8 cellular contexts compared by ENCODE assay signal in genomic region chr5:139439013-139439903, GRCh38. TPM values are rescaled to one million over a fixed set of nuclear protein-coding genes. Genes with fewer than 3 reads are reported as not detected.
DNase-seq lines count a peak whose midpoint lies in the region; ATAC-seq and TF ChIP-seq lines count a peak whose summit lies in the region.

Gene DNAJC18, minus strand, starts transcription at chr5:139439525. Its CDS starts 80 bp downstream, at chr5:139439445.

- TF ChIP-seq CTCF in GM12875 (IDR thresholded peaks at IDR 0.05; ENCODE audit: borderline replicate concordance, insufficient read depth, low read depth, low read length), result no peak
- no peak for TF ChIP-seq CTCF in cardiac muscle cell (IDR thresholded peaks at IDR 0.05; ENCODE audit: low read depth, low read length)
- peak; percentile 6 for TF ChIP-seq CTCF in parathyroid adenoma (IDR thresholded peaks at IDR 0.05)
- TF ChIP-seq CTCF in transverse colon (IDR thresholded peaks at IDR 0.05), result no peak

- H3K4me3 ChIP-seq in GM12875 (ENCODE audit: low read depth, low read length) (peak within 1 kb of the TSS; percentile 92), cardiac muscle cell (peak within 1 kb of the TSS; percentile 76), parathyroid adenoma (ENCODE audit: low read depth, low read length) (peak within 1 kb of the TSS; percentile 100), transverse colon (peak within 1 kb of the TSS; percentile 71 to 76 (median 74))

- H3K27me3 ChIP-seq in cardiac muscle cell (no peaks in the 10 kb centered on the region), parathyroid adenoma (ENCODE audit: control insufficient read depth, insufficient read depth, low read length) (no peaks in the 10 kb centered on the region), transverse colon (no peaks in the 10 kb centered on the region)

- H2AFZ ChIP-seq in parathyroid adenoma, result peak within 1 kb of the TSS; percentile 99

- H3K4me1 Mint-ChIP-seq in activated naive CD8-positive, alpha-beta T cell treated with anti-CD3 and anti-CD28 coated beads, Interleukin-2, amount 50 U/mL, for 24 hours, result peaks cover 58% of the 10 kb centered on the region

- no peaks in the 10 kb centered on the region for H3K9me3 Mint-ChIP-seq in activated naive CD8-positive, alpha-beta T cell treated with anti-CD3 and anti-CD28 coated beads, Interleukin-2, amount 50 U/mL, for 24 hours

- DNase-seq in NCI-H1436 treated with DMSO at 0.1 percent for 48 hours (lab: John Stamatoyannopoulos, UW) (peak; percentile 80), SW480 (ENCODE audit: low spot score) (peak; percentile 92), cardiac muscle cell (ENCODE audit: low read depth in 1 of 2, low spot score in 1 of 2) (peak; percentile 93 to 96), transverse colon (peak; percentile 95)
- DNase-seq in activated naive CD8-positive, alpha-beta T cell treated with anti-CD3 and anti-CD28 coated beads, Interleukin-2, amount 50 U/mL, for 24 hours, result peak; percentile 93

- no peak within 1 kb of the TSS for H3K9ac ChIP-seq in parathyroid adenoma

- H3K27ac Mint-ChIP-seq in activated naive CD8-positive, alpha-beta T cell treated with anti-CD3 and anti-CD28 coated beads, Interleukin-2, amount 50 U/mL, for 24 hours, result peak within 1 kb of the TSS; percentile 98

- WGBS in transverse colon (ENCODE audit: low coverage in 1 of 2), 2 donors, result 4% methylated on average over 48 of the region's 49 CpGs; no CpG with 5 or more reads in 1 of the 2 donors

- H3K36me3 ChIP-seq in cardiac muscle cell (peaks cover 15% of the 10 kb centered on the region), parathyroid adenoma (ENCODE audit: control insufficient read depth, insufficient read depth, low read length) (no peaks in the 10 kb centered on the region), transverse colon (no peaks in the 10 kb centered on the region)

- intact Hi-C loops in transverse colon (cut with DNase I; ENCODE audit: low total_unique reads), result no loop called here

- in situ Hi-C loops in transverse colon (cut with MboI; ENCODE audit: low pct_ligation_motif_present in 1 of 4, low pct_unique_long_range_greater_than_20kb in 1 of 4, low sequenced_read_pairs in 3 of 4), result loop anchor here in 1 of 4 donors (25.0 kb wide), 1 partner anchor 323 kb away; no protein-coding TSS in a partner anchor

- TF ChIP-seq POLR2A in transverse colon (IDR thresholded peaks at IDR 0.05), result peak; percentile 42

- H3K9me3 ChIP-seq in cardiac muscle cell (ENCODE audit: low read depth), result no peaks in the 10 kb centered on the region
- H3K9me3 ChIP-seq in parathyroid adenoma (ENCODE audit: control insufficient read depth, low read length), result no peaks in the 10 kb centered on the region
- no peaks in the 10 kb centered on the region for H3K9me3 ChIP-seq in transverse colon

- H3K4me2 ChIP-seq in parathyroid adenoma (ENCODE audit: low read length), result peak within 1 kb of the TSS; percentile 100

- peak; percentile 85 for ATAC-seq in HG02763 (IDR thresholded peaks at IDR 0.05; ENCODE audit: unreplicated experiment)
- ATAC-seq in activated naive CD8-positive, alpha-beta T cell treated with anti-CD3 and anti-CD28 coated beads, Interleukin-2, amount 50 U/mL, for 24 hours, result peak; percentile 94

- H3K4me3 Mint-ChIP-seq in activated naive CD8-positive, alpha-beta T cell treated with anti-CD3 and anti-CD28 coated beads, Interleukin-2, amount 50 U/mL, for 24 hours, result peak within 1 kb of the TSS; percentile 92

- peaks cover 13% of the 10 kb centered on the region for H3K36me3 Mint-ChIP-seq in activated naive CD8-positive, alpha-beta T cell treated with anti-CD3 and anti-CD28 coated beads, Interleukin-2, amount 50 U/mL, for 24 hours (ENCODE audit: low read depth)

- H3K27ac ChIP-seq in cardiac muscle cell (peak within 1 kb of the TSS; percentile 95), parathyroid adenoma (peak within 1 kb of the TSS; percentile 83), transverse colon (peak within 1 kb of the TSS; percentile 88 to 96 (median 91))

- no peaks in the 10 kb centered on the region for H3K79me2 ChIP-seq in parathyroid adenoma

- H3K27me3 Mint-ChIP-seq in activated naive CD8-positive, alpha-beta T cell treated with anti-CD3 and anti-CD28 coated beads, Interleukin-2, amount 50 U/mL, for 24 hours, result no peaks in the 10 kb centered on the region

- peaks cover 4% of the 10 kb centered on the region for H3K4me1 ChIP-seq in cardiac muscle cell (ENCODE audit: low read depth)
- peaks cover 7% of the 10 kb centered on the region for H3K4me1 ChIP-seq in parathyroid adenoma
- H3K4me1 ChIP-seq in transverse colon, result peaks cover 3 to 14% (median 9%) of the 10 kb centered on the region in 4 donors

- no peak for TF ChIP-seq EP300 in transverse colon (IDR thresholded peaks at IDR 0.05; ENCODE audit: low read depth)

RNA-seq across cellular contexts. Expression of gene DNAJC18, which starts in this region (rescaled TPM):
- total RNA-seq in cardiac muscle cell (10.0 and 10.1 TPM in 2 replicates), transverse colon (1 to 10 TPM in 3 of 4 donors, under 1 TPM in 1; 0.37 to 3.8 (median 3.2) TPM)
- polyA plus RNA-seq in cardiac muscle cell, result 17.4 and 37.2 TPM in 2 replicates

Comparison
In these comparisons a context has a peak if more than half of its experiments do, and no peak if none do; other contexts are left out.
1. Peak in every context shown above with its lines: DNase-seq, ATAC-seq, H3K4me3 ChIP-seq and H3K27ac ChIP-seq.